Comparison of ENCODE assay signal across 1 cellular context in genomic region chr11:108647701-108648527, GRCh38.
TF ChIP-seq lines count a peak whose summit lies in the region.

No MANE protein-coding gene starts in this region.

TF ChIP-seq in K562, 482 proteins besides CTCF, POLR2A, EP300 and RAD21 (continued from another document and continues in another):
- TF ChIP-seq, protein P1, sequence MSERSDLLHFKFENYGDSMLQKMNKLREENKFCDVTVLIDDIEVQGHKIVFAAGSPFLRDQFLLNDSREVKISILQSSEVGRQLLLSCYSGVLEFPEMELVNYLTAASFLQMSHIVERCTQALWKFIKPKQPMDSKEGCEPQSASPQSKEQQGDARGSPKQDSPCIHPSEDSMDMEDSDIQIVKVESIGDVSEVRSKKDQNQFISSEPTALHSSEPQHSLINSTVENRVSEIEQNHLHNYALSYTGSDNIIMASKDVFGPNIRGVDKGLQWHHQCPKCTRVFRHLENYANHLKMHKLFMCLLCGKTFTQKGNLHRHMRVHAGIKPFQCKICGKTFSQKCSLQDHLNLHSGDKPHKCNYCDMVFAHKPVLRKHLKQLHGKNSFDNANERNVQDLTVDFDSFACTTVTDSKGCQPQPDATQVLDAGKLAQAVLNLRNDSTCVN (CRISPR knock-in tag; IDR thresholded peaks at IDR 0.05): no peak
- TF ChIP-seq XRCC5 (IDR thresholded peaks at IDR 0.05; ENCODE audit: low read depth, low read length) (no peak), ZKSCAN8 (CRISPR knock-in tag; IDR thresholded peaks at IDR 0.05) (no peak), PHF21A (IDR thresholded peaks at IDR 0.05; ENCODE audit: borderline replicate concordance, low read depth) (no peak), ZNF124 (CRISPR knock-in tag; IDR thresholded peaks at IDR 0.05) (no peak), ZFP36 (IDR thresholded peaks at IDR 0.05; ENCODE audit: low read depth, low read length, partially characterized antibody) (no peak), CXXC5 (CRISPR knock-in tag; IDR thresholded peaks at IDR 0.05) (no peak), PHF8 (IDR thresholded peaks at IDR 0.05; ENCODE audit: borderline replicate concordance, low read length) (no peak), NFE2L1 (tag; IDR thresholded peaks at IDR 0.05; ENCODE audit: borderline replicate concordance, low read depth) (no peak), FOXA3 (CRISPR knock-in tag; conservative IDR thresholded peaks at IDR 0.05 in 1 of 2, IDR thresholded peaks at IDR 0.05 in 1 of 2) (no peak), CHD2 (IDR thresholded peaks at IDR 0.05; ENCODE audit: low read depth, low read length) (no peak), GATA2 (CRISPR knock-in tag; IDR thresholded peaks at IDR 0.05) (no peak), ZFPM2 (CRISPR knock-in tag; IDR thresholded peaks at IDR 0.05) (no peak), TEAD4 (IDR thresholded peaks at IDR 0.05; ENCODE audit: low read length) (peak; percentile 15; the same call in 1 of the 2 replicates), TEAD4 (CRISPR knock-in tag; IDR thresholded peaks at IDR 0.05; ENCODE audit: borderline replicate concordance) (no peak), DACH1 (IDR thresholded peaks at IDR 0.05; ENCODE audit: partially characterized antibody) (no peak), NCOA4 (IDR thresholded peaks at IDR 0.05; ENCODE audit: partially characterized antibody) (no peak), TEAD1 (CRISPR knock-in tag; IDR thresholded peaks at IDR 0.05) (no peak), SREBF2 (CRISPR knock-in tag; IDR thresholded peaks at IDR 0.05) (no peak), KLF6 (CRISPR knock-in tag; IDR thresholded peaks at IDR 0.05; ENCODE audit: borderline replicate concordance) (no peak), HDAC6 (IDR thresholded peaks at IDR 0.05; ENCODE audit: low read depth, low read length) (no peak), KDM4B (IDR thresholded peaks at IDR 0.05; ENCODE audit: borderline replicate concordance in 2 of 2, low read depth in 1 of 2) (no peak), CREBBP (IDR thresholded peaks at IDR 0.05; ENCODE audit: low read depth, low read length) (no peak), TAF7 (tag; IDR thresholded peaks at IDR 0.05) (no peak), BRD9 (IDR thresholded peaks at IDR 0.05; ENCODE audit: low read depth, partially characterized antibody) (no peak), CREB1 (IDR thresholded peaks at IDR 0.05) (no peak), CREB1 (CRISPR knock-in tag; IDR thresholded peaks at IDR 0.05) (0 out of 2 replicates have a peak, but pooled peaks have one; percentile 24), SAFB2 (IDR thresholded peaks at IDR 0.05; ENCODE audit: borderline replicate concordance, low read depth, low read length, severe bottlenecking) (no peak), ZNF764 (CRISPR knock-in tag; IDR thresholded peaks at IDR 0.05; ENCODE audit: low read depth) (no peak), RBFOX2 (IDR thresholded peaks at IDR 0.05; ENCODE audit: low read depth, low read length) (no peak), WHSC1 (IDR thresholded peaks at IDR 0.05; ENCODE audit: low read length) (no peak), MAFF (IDR thresholded peaks at IDR 0.05; ENCODE audit: low read length) (no peak), CBFA2T3 (IDR thresholded peaks at IDR 0.05) (no peak), MTA3 (IDR thresholded peaks at IDR 0.05; ENCODE audit: borderline replicate concordance) (no peak), FOXJ3 (CRISPR knock-in tag; IDR thresholded peaks at IDR 0.05) (no peak), BCOR (IDR thresholded peaks at IDR 0.05) (no peak), ZNF3 (CRISPR knock-in tag; IDR thresholded peaks at IDR 0.05) (no peak), RBM14 (IDR thresholded peaks at IDR 0.05; ENCODE audit: borderline replicate concordance, insufficient read depth, low read depth, low read length) (no peak), USF1 (CRISPR knock-in tag; IDR thresholded peaks at IDR 0.05) (no peak), GTF2A2 (tag; IDR thresholded peaks at IDR 0.05) (no peak), JUND (IDR thresholded peaks at IDR 0.05; ENCODE audit: borderline replicate concordance, low read depth, low read length) (peak; percentile 31; the same call in 1 of the 2 replicates), JUND (tag; IDR thresholded peaks at IDR 0.05; ENCODE audit: borderline replicate concordance, low read depth, low read length) (no peak), ZFX (CRISPR knock-in tag; IDR thresholded peaks at IDR 0.05) (no peak), ZKSCAN1 (IDR thresholded peaks at IDR 0.05; ENCODE audit: low read depth, low read length) (no peak), SAFB (IDR thresholded peaks at IDR 0.05; ENCODE audit: borderline replicate concordance, low read depth, low read length) (no peak), MXI1 (IDR thresholded peaks at IDR 0.05; ENCODE audit: low read depth, low read length) (no peak)
- TF ChIP-seq, protein P2, sequence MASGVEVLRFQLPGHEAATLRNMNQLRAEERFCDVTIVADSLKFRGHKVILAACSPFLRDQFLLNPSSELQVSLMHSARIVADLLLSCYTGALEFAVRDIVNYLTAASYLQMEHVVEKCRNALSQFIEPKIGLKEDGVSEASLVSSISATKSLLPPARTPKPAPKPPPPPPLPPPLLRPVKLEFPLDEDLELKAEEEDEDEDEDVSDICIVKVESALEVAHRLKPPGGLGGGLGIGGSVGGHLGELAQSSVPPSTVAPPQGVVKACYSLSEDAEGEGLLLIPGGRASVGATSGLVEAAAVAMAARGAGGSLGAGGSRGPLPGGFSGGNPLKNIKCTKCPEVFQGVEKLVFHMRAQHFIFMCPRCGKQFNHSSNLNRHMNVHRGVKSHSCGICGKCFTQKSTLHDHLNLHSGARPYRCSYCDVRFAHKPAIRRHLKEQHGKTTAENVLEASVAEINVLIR (CRISPR knock-in tag; IDR thresholded peaks at IDR 0.05): no peak
- TF ChIP-seq, protein P3, sequence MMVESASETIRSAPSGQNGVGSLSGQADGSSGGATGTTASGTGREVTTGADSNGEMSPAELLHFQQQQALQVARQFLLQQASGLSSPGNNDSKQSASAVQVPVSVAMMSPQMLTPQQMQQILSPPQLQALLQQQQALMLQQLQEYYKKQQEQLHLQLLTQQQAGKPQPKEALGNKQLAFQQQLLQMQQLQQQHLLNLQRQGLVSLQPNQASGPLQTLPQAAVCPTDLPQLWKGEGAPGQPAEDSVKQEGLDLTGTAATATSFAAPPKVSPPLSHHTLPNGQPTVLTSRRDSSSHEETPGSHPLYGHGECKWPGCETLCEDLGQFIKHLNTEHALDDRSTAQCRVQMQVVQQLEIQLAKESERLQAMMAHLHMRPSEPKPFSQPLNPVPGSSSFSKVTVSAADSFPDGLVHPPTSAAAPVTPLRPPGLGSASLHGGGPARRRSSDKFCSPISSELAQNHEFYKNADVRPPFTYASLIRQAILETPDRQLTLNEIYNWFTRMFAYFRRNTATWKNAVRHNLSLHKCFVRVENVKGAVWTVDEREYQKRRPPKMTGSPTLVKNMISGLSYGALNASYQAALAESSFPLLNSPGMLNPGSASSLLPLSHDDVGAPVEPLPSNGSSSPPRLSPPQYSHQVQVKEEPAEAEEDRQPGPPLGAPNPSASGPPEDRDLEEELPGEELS (CRISPR knock-in tag; IDR thresholded peaks at IDR 0.05; ENCODE audit: borderline replicate concordance): no peak
- TF ChIP-seq, protein P4, sequence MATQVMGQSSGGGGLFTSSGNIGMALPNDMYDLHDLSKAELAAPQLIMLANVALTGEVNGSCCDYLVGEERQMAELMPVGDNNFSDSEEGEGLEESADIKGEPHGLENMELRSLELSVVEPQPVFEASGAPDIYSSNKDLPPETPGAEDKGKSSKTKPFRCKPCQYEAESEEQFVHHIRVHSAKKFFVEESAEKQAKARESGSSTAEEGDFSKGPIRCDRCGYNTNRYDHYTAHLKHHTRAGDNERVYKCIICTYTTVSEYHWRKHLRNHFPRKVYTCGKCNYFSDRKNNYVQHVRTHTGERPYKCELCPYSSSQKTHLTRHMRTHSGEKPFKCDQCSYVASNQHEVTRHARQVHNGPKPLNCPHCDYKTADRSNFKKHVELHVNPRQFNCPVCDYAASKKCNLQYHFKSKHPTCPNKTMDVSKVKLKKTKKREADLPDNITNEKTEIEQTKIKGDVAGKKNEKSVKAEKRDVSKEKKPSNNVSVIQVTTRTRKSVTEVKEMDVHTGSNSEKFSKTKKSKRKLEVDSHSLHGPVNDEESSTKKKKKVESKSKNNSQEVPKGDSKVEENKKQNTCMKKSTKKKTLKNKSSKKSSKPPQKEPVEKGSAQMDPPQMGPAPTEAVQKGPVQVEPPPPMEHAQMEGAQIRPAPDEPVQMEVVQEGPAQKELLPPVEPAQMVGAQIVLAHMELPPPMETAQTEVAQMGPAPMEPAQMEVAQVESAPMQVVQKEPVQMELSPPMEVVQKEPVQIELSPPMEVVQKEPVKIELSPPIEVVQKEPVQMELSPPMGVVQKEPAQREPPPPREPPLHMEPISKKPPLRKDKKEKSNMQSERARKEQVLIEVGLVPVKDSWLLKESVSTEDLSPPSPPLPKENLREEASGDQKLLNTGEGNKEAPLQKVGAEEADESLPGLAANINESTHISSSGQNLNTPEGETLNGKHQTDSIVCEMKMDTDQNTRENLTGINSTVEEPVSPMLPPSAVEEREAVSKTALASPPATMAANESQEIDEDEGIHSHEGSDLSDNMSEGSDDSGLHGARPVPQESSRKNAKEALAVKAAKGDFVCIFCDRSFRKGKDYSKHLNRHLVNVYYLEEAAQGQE (CRISPR knock-in tag; IDR thresholded peaks at IDR 0.05; ENCODE audit: low read depth): no peak
- TF ChIP-seq, protein P5, sequence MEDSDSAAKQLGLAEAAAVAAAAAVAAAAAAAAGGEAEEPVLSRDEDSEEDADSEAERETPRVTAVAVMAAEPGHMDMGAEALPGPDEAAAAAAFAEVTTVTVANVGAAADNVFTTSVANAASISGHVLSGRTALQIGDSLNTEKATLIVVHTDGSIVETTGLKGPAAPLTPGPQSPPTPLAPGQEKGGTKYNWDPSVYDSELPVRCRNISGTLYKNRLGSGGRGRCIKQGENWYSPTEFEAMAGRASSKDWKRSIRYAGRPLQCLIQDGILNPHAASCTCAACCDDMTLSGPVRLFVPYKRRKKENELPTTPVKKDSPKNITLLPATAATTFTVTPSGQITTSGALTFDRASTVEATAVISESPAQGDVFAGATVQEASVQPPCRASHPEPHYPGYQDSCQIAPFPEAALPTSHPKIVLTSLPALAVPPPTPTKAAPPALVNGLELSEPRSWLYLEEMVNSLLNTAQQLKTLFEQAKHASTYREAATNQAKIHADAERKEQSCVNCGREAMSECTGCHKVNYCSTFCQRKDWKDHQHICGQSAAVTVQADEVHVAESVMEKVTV (CRISPR knock-in tag; IDR thresholded peaks at IDR 0.05): peak; percentile 94
- TF ChIP-seq, protein P6, sequence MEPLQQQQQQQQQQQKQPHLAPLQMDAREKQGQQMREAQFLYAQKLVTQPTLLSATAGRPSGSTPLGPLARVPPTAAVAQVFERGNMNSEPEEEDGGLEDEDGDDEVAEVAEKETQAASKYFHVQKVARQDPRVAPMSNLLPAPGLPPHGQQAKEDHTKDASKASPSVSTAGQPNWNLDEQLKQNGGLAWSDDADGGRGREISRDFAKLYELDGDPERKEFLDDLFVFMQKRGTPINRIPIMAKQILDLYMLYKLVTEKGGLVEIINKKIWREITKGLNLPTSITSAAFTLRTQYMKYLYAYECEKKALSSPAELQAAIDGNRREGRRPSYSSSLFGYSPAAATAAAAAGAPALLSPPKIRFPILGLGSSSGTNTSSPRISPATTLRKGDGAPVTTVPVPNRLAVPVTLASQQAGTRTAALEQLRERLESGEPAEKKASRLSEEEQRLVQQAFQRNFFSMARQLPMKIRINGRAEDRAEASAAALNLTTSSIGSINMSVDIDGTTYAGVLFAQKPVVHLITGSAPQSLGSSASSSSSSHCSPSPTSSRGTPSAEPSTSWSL (CRISPR knock-in tag; IDR thresholded peaks at IDR 0.05; ENCODE audit: borderline replicate concordance): no peak
- TF ChIP-seq, protein P7, sequence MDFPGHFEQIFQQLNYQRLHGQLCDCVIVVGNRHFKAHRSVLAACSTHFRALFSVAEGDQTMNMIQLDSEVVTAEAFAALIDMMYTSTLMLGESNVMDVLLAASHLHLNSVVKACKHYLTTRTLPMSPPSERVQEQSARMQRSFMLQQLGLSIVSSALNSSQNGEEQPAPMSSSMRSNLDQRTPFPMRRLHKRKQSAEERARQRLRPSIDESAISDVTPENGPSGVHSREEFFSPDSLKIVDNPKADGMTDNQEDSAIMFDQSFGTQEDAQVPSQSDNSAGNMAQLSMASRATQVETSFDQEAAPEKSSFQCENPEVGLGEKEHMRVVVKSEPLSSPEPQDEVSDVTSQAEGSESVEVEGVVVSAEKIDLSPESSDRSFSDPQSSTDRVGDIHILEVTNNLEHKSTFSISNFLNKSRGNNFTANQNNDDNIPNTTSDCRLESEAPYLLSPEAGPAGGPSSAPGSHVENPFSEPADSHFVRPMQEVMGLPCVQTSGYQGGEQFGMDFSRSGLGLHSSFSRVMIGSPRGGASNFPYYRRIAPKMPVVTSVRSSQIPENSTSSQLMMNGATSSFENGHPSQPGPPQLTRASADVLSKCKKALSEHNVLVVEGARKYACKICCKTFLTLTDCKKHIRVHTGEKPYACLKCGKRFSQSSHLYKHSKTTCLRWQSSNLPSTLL (IDR thresholded peaks at IDR 0.05): no peak
- TF ChIP-seq, protein P8, sequence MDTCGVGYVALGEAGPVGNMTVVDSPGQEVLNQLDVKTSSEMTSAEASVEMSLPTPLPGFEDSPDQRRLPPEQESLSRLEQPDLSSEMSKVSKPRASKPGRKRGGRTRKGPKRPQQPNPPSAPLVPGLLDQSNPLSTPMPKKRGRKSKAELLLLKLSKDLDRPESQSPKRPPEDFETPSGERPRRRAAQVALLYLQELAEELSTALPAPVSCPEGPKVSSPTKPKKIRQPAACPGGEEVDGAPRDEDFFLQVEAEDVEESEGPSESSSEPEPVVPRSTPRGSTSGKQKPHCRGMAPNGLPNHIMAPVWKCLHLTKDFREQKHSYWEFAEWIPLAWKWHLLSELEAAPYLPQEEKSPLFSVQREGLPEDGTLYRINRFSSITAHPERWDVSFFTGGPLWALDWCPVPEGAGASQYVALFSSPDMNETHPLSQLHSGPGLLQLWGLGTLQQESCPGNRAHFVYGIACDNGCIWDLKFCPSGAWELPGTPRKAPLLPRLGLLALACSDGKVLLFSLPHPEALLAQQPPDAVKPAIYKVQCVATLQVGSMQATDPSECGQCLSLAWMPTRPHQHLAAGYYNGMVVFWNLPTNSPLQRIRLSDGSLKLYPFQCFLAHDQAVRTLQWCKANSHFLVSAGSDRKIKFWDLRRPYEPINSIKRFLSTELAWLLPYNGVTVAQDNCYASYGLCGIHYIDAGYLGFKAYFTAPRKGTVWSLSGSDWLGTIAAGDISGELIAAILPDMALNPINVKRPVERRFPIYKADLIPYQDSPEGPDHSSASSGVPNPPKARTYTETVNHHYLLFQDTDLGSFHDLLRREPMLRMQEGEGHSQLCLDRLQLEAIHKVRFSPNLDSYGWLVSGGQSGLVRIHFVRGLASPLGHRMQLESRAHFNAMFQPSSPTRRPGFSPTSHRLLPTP (IDR thresholded peaks at IDR 0.05; ENCODE audit: borderline replicate concordance, extremely low read depth, insufficient read length): no peak
